Comparison of ENCODE assay signal across 17 cellular contexts in the genomic region with DNA sequence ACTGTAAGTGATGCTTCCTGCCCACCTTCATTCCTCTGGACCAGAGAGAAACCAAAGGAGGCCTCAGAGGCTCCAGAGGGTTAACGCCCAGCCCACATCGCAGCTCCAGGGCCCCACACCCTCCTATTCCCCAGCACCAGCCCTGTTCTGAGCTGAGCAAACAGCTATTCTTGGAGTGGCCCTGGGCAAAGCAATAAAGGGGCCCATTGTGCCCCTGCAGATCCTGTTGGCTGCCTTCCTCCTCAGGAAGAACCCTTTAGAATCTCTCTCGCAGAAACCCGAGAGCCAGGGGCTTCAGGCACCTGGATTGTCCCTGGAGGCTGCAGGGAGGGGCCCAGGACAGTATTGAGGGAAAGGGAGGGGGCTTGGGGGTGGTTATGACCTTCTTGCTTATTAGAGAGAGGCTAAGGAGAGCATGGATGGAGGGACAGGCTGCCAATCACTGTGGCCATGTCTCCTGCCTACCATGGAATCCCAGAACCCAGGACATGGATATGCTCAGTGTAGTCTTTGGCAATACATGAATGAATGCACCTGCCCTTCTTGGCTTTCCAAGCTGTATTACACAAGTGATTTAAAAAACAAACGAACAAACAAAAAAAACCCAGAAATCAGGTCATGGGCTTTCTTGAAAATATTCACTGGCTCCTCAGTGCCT. TPM values are rescaled to one million over a fixed set of nuclear protein-coding genes. Genes with fewer than 3 reads are reported as not detected.
DNase-seq lines count a peak whose midpoint lies in the region; ATAC-seq and TF ChIP-seq lines count a peak whose summit lies in the region.
"Had no signal": no experiment of that assay in that cellular context is flagged by ENCODE, and none has a peak within 500 bp of the region (broad histone marks: within the 10 kb centered on the region; RNA-seq: fewer than 3 reads in every experiment).

No MANE protein-coding gene starts in this region.

- DNase-seq in Caco-2 = peak; percentile 57 to 79
- peak; percentile 22 for DNase-seq in NCI-H510A treated with DMSO at 0.1 percent for 48 hours (lab: John Stamatoyannopoulos, UW)
- peak; percentile 97 for DNase-seq in globus pallidus (ENCODE audit: low spot score)
- peak in 52 of 56 donors; percentile 24 to 90 (median 73) for DNase-seq in nucleus accumbens (lab: John Stamatoyannopoulos, UW)
- no peak for DNase-seq in activated gamma-delta T cell treated with Interleukin-2 at 50 U/mL for 16 hours
- DNase-seq in endothelial cell (ENCODE audit: low spot score) = no peak
- no peak for DNase-seq in stimulated activated CD4-positive, alpha-beta T cell treated with anti-CD3 and anti-CD28 coated beads, Interleukin-4, amount 100 ng/mL, for 4 hours
- no peak for DNase-seq in activated T-cell treated with anti-CD3 and anti-CD28 coated beads, Interleukin-2, amount 50 U/mL, for 72 hours
- DNase-seq: activated T-cell treated with anti-CD3 and anti-CD28 coated beads for 4 hours, GM23248, NCI-H524, ovary, RPMI8226 had no signal

- H3K4me3 Mint-ChIP-seq in Caco-2 (ENCODE audit: unreplicated experiment) = no peak overlapping the region
- H3K4me3 Mint-ChIP-seq in endothelial cell (ENCODE audit: unreplicated experiment) = no peak overlapping the region
- H3K4me3 Mint-ChIP-seq in activated T-cell treated with anti-CD3 and anti-CD28 coated beads, Interleukin-2, amount 50 U/mL, for 72 hours = no peak overlapping the region
- H3K4me3 Mint-ChIP-seq: T-helper 1 cell treated with Interleukin-12 subunit alpha and Interleukin-12 subunit beta and Interleukin-4 antibody, amounts not matched to agents 30 μg/mL and 1 μg/mL, for 36 hours had no signal

- no peaks in the 10 kb centered on the region for H3K27me3 ChIP-seq in Caco-2 (replicated peaks; ENCODE audit: control insufficient read depth, insufficient read depth, low read length)
- H3K27me3 ChIP-seq: ovary had no signal

- H3K36me3 Mint-ChIP-seq in Caco-2 (ENCODE audit: insufficient read depth, unreplicated experiment) (no peaks in the 10 kb centered on the region), endothelial cell (ENCODE audit: low read depth, unreplicated experiment) (no peaks in the 10 kb centered on the region)
- no peaks in the 10 kb centered on the region for H3K36me3 Mint-ChIP-seq in activated T-cell treated with anti-CD3 and anti-CD28 coated beads, Interleukin-2, amount 50 U/mL, for 72 hours (ENCODE audit: insufficient read depth in 2 of 2)

- CTCF ChIA-PET in Caco-2 (lab: Charles Lee) = no interaction called here

- no peak for TF ChIP-seq CTCF in Caco-2 (IDR thresholded peaks at IDR 0.05; ENCODE audit: insufficient read depth in 1 of 2, low read depth in 1 of 2, low read length in 1 of 2, severe bottlenecking in 1 of 2, unreplicated experiment in 1 of 2)
- TF ChIP-seq CTCF in endothelial cell (IDR thresholded peaks at IDR 0.05; ENCODE audit: unreplicated experiment) = no peak

- intact Hi-C loops in Caco-2 (cut with micrococcal nuclease; ENCODE audit: unreplicated experiment) = no loop called here

- H3K27me3 Mint-ChIP-seq in Caco-2 (ENCODE audit: insufficient read depth, unreplicated experiment) (no peaks in the 10 kb centered on the region), endothelial cell (ENCODE audit: unreplicated experiment) (peaks cover 5% of the 10 kb centered on the region)
- H3K27me3 Mint-ChIP-seq in activated T-cell treated with anti-CD3 and anti-CD28 coated beads, Interleukin-2, amount 50 U/mL, for 72 hours (ENCODE audit: low read depth) = peaks cover 11% of the 10 kb centered on the region

- POLR2A ChIA-PET in Caco-2 (lab: Charles Lee) = no interaction called here

- H3K4me1 Mint-ChIP-seq in Caco-2 (ENCODE audit: low read depth, unreplicated experiment) (peaks cover 29% of the 10 kb centered on the region), endothelial cell (ENCODE audit: unreplicated experiment) (no peaks in the 10 kb centered on the region)
- no peaks in the 10 kb centered on the region for H3K4me1 Mint-ChIP-seq in activated T-cell treated with anti-CD3 and anti-CD28 coated beads, Interleukin-2, amount 50 U/mL, for 72 hours (ENCODE audit: low read depth)

- H3K9me3 Mint-ChIP-seq in Caco-2 (ENCODE audit: unreplicated experiment) = no peaks in the 10 kb centered on the region
- no peaks in the 10 kb centered on the region for H3K9me3 Mint-ChIP-seq in endothelial cell (ENCODE audit: unreplicated experiment)
- no peaks in the 10 kb centered on the region for H3K9me3 Mint-ChIP-seq in activated T-cell treated with anti-CD3 and anti-CD28 coated beads, Interleukin-2, amount 50 U/mL, for 72 hours
- H3K9me3 Mint-ChIP-seq: T-helper 1 cell treated with Interleukin-12 subunit alpha and Interleukin-12 subunit beta and Interleukin-4 antibody, amounts not matched to agents 30 μg/mL and 1 μg/mL, for 36 hours had no signal

- no peak overlapping the region for H3K4me3 ChIP-seq in Caco-2 (ENCODE audit: low read depth, low read length)
- H3K4me3 ChIP-seq: coronary artery, esophagus muscularis mucosa, GM23248, lung, ovary had no signal

- H3K36me3 ChIP-seq in Caco-2 (ENCODE audit: control insufficient read depth, insufficient read depth, low read length) = no peaks in the 10 kb centered on the region
- H3K36me3 ChIP-seq: esophagus muscularis mucosa, ovary had no signal

- H3K9me3 ChIP-seq in Caco-2 = no peaks in the 10 kb centered on the region
- H3K9me3 ChIP-seq: esophagus muscularis mucosa, ovary had no signal

- H3K4me1 ChIP-seq in Caco-2 = peaks cover 16% of the 10 kb centered on the region

- BruUV-seq in Caco-2 (replicated peaks; lab: Mats Ljungman, UMichigan) = no TSS peak

- no peak for ATAC-seq in activated T-cell treated with anti-CD3 and anti-CD28 coated beads, Interleukin-2, amount 50 U/mL, for 72 hours (replicated peaks in 1 of 2)

- no peak overlapping the region for H3K27ac Mint-ChIP-seq in Caco-2 (ENCODE audit: unreplicated experiment)
- H3K27ac Mint-ChIP-seq in endothelial cell (ENCODE audit: unreplicated experiment) = no peak overlapping the region
- H3K27ac Mint-ChIP-seq in activated T-cell treated with anti-CD3 and anti-CD28 coated beads, Interleukin-2, amount 50 U/mL, for 72 hours = no peak overlapping the region
- H3K27ac Mint-ChIP-seq: T-helper 1 cell treated with Interleukin-12 subunit alpha and Interleukin-12 subunit beta and Interleukin-4 antibody, amounts not matched to agents 30 μg/mL and 1 μg/mL, for 36 hours had no signal

RNA-seq across cellular contexts. Expression of a gene that starts 9.2 kb away (rescaled TPM):
- total RNA-seq in Caco-2 (2022) (0.73 and 0.84 TPM in 2 replicates), endothelial cell (ENCODE audit: unreplicated experiment) (0.28 TPM)
- total RNA-seq in activated T-cell treated with anti-CD3 and anti-CD28 coated beads, Interleukin-2, amount 50 U/mL, for 72 hours = under 1 TPM; 0.10 to 0.14 TPM

RNA-seq across cellular contexts. Expression of a gene that starts 56.2 kb away (rescaled TPM):
- total RNA-seq in Caco-2 (2022) = 85.1 and 91.5 TPM in 2 replicates
- 44.9 TPM for total RNA-seq in endothelial cell (ENCODE audit: unreplicated experiment)
- 100 to 1,000 TPM in 1 of 2 donors, 10 to 100 TPM in 1; 98.2 to 101 TPM for total RNA-seq in activated T-cell treated with anti-CD3 and anti-CD28 coated beads, Interleukin-2, amount 50 U/mL, for 72 hours

Comparison
In these comparisons a context has a peak if more than half of its experiments do, and no peak if none do; other contexts are left out.
1. DNase-seq: peak in Caco-2 (2 of 2), NCI-H510A treated with DMSO at 0.1 percent for 48 hours (single experiment), globus pallidus (single experiment) and nucleus accumbens (52 of 56); none in activated gamma-delta T cell treated with Interleukin-2 at 50 U/mL for 16 hours (single experiment), endothelial cell (single experiment), stimulated activated CD4-positive, alpha-beta T cell treated with anti-CD3 and anti-CD28 coated beads, Interleukin-4, amount 100 ng/mL, for 4 hours (0 of 2) and activated T-cell treated with anti-CD3 and anti-CD28 coated beads, Interleukin-2, amount 50 U/mL, for 72 hours (0 of 2).